ENCODE assay signal across 11 cellular contexts in the genomic region with DNA sequence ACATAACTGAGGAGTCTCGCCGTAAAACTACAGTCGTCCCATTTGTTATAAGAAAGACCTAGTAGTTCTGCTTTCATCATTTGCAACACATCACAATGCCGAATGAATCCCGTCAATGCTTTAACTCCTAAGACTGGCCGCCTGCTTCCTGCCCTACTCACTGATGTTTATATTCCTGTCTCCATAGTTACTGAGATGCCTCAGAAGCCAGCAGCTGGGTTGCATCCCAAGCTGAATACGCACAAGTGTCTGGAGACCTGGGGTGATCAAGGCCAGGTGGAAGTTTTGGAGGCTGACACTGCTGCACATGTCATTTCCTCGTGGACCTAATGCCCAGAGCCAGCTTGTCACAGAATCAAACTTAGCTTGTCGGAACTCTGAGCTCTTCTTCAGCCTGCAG.
DNase-seq lines count a peak whose midpoint lies in the region; ATAC-seq and TF ChIP-seq lines count a peak whose summit lies in the region.
"Had no signal": no experiment of that assay in that cellular context is flagged by ENCODE, and none has a peak within 500 bp of the region (broad histone marks: within the 10 kb centered on the region; RNA-seq: fewer than 3 reads in every experiment).

No MANE protein-coding gene starts in this region.

- no peak overlapping the region for H2BK5ac ChIP-seq in IMR-90 (ENCODE audit: low read depth, low read length, poor library complexity, severe bottlenecking)

- H3K9me1 ChIP-seq in IMR-90 (ENCODE audit: insufficient read depth, low read length) = peaks cover 9% of the 10 kb centered on the region; the same call in 1 of the 2 replicates

- no TSS peak for BruUV-seq in IMR-90 (replicated peaks; lab: Mats Ljungman, UMichigan)

- no peak for TF ChIP-seq EP300 in sigmoid colon (IDR thresholded peaks at IDR 0.05)

- H2AK5ac ChIP-seq in IMR-90 (ENCODE audit: low read depth, low read length) = 0 out of 2 replicates have a peak overlapping the region, but pooled peaks have one; percentile 10

- H3K4ac ChIP-seq in IMR-90 (ENCODE audit: low read depth, low read length) = no peak overlapping the region

- H3K4me1 ChIP-seq in IMR-90 (ENCODE audit: control insufficient read depth, insufficient read depth, low read length) = peaks cover 10% of the 10 kb centered on the region
- peaks cover 0 to 14% (median 6%) of the 10 kb centered on the region in 4 donors for H3K4me1 ChIP-seq in sigmoid colon

- H3K79me1 ChIP-seq in IMR-90 (ENCODE audit: low read depth in 1 of 2, low read length in 2 of 2) = no peaks in the 10 kb centered on the region

- no peak overlapping the region for H3K23ac ChIP-seq in IMR-90 (ENCODE audit: low read depth, low read length)

- H3K56ac ChIP-seq in IMR-90 (ENCODE audit: extremely low read depth, insufficient read depth, low read length) = no peak overlapping the region

- H3K36me3 ChIP-seq in IMR-90 (ENCODE audit: control insufficient read depth, insufficient read depth, low read length) = no peaks in the 10 kb centered on the region
- H3K36me3 ChIP-seq in sigmoid colon = no peaks in the 10 kb centered on the region
- H3K36me3 ChIP-seq: adrenal gland had no signal

- H4K5ac ChIP-seq in IMR-90 (ENCODE audit: low read depth, low read length) = no peak overlapping the region

- H3K9me3 ChIP-seq in IMR-90 (ENCODE audit: control insufficient read depth, insufficient read depth, low read length) (no peaks in the 10 kb centered on the region), sigmoid colon (no peaks in the 10 kb centered on the region)
- H3K9me3 ChIP-seq: adrenal gland had no signal

- H3K4me3 ChIP-seq in IMR-90 (ENCODE audit: insufficient read depth, low read depth, low read length) (no peak overlapping the region), cardiac fibroblast (replicated peaks in 1 of 2; ENCODE audit: low read depth in 2 of 2, low read length in 2 of 2) (no peak overlapping the region), sigmoid colon (no peak overlapping the region)
- H3K4me3 ChIP-seq: adrenal gland had no signal

- DNase-seq in IMR-90 (peak; percentile 98), cardiac fibroblast (ENCODE audit: low read depth in 2 of 2) (peak; percentile 93 to 94), hepatic stellate cell (ENCODE audit: low spot score) (peak; percentile 80), sigmoid colon (peak; percentile 89), NCI-H2029 (lab: John Stamatoyannopoulos, UW) (no peak), 8988T (no peak)
- DNase-seq: Karpas-422, NCI-H2171 treated with DMSO at 0.1 percent for 48 hours had no signal

- H3K18ac ChIP-seq in IMR-90 (ENCODE audit: low read depth, low read length) = no peak overlapping the region

- CTCF ChIA-PET in IMR-90 (lab: Yijun Ruan, JAX) = interaction anchor here (0.6 kb wide), 2 partner anchors 11 to 753 kb away, joined by 3 read pairs; no protein-coding TSS in a partner anchor

- in situ Hi-C loops in IMR-90 (cut with MboI; ENCODE audit: low sequenced_read_pairs) = no loop called here

- no peak overlapping the region for H2AK9ac ChIP-seq in IMR-90 (replicated peaks; ENCODE audit: low read depth, low read length, poor library complexity)

- intact Hi-C loops in IMR-90 (cut with micrococcal nuclease) = loop anchor here (5.0 to 10.0 kb wide), 2 partner anchors 108 to 164 kb away; no protein-coding TSS in a partner anchor
- intact Hi-C loops in sigmoid colon (cut with DNase I) = no loop called here

- no peak for TF ChIP-seq CTCF in IMR-90 (conservative IDR thresholded peaks at IDR 0.05; ENCODE audit: low read depth, low read length)
- no peak for TF ChIP-seq CTCF in cardiac fibroblast (IDR thresholded peaks at IDR 0.05; ENCODE audit: low read depth, low read length)
- no peak for TF ChIP-seq CTCF in sigmoid colon (IDR thresholded peaks at IDR 0.05)

- TF ChIP-seq POLR2A in IMR-90 (IDR thresholded peaks at IDR 0.05; ENCODE audit: low read depth, low read length) = no peak
- TF ChIP-seq POLR2A in sigmoid colon (IDR thresholded peaks at IDR 0.05) = no peak

- H3K9ac ChIP-seq in IMR-90 (ENCODE audit: low read depth, low read length) = no peak overlapping the region

- WGBS in IMR-90 (ENCODE audit: extremely low coverage in 2 of 2, insufficient read length in 1 of 2), 2 experiments = 27% methylated on average over 3 of the region's 9 CpGs; no CpG with 5 or more reads in 1 of the 2 experiments
- 73 to 81% methylated on average over 9 of the region's 9 CpGs for WGBS in sigmoid colon, 2 donors

- TF ChIP-seq RAD21 in IMR-90 (IDR thresholded peaks at IDR 0.05; ENCODE audit: low read length) = 0 out of 2 replicates have a peak, but pooled peaks have one; percentile 5

- H2BK15ac ChIP-seq in IMR-90 (ENCODE audit: low read depth, low read length) = no peak overlapping the region

- no peak overlapping the region for H4K8ac ChIP-seq in IMR-90 (ENCODE audit: low read depth in 2 of 2, low read length in 2 of 2)

- dilution Hi-C loops in IMR-90 (cut with HindIII; ENCODE audit: low sequenced_read_pairs, unreplicated experiment) = no loop called here

- no peak overlapping the region for H4K91ac ChIP-seq in IMR-90 (ENCODE audit: insufficient read depth, low read depth, low read length)

- no peak overlapping the region for H2AFZ ChIP-seq in IMR-90 (replicated peaks; ENCODE audit: low read length, poor library complexity)

- no peak overlapping the region for H3K14ac ChIP-seq in IMR-90 (replicated peaks; ENCODE audit: low read depth, low read length)

- H3K27me3 ChIP-seq in IMR-90 (ENCODE audit: control insufficient read depth, insufficient read depth, low read length) (no peaks in the 10 kb centered on the region), sigmoid colon (no peaks in the 10 kb centered on the region)
- H3K27me3 ChIP-seq: adrenal gland had no signal

- peaks cover 13% of the 10 kb centered on the region for H4K20me1 ChIP-seq in IMR-90 (ENCODE audit: insufficient read depth, low read length)

- ATAC-seq in IMR-90 (ENCODE audit: low read depth) (peak; percentile 55), HG02678 (IDR thresholded peaks at IDR 0.05; ENCODE audit: unreplicated experiment) (no peak), GM21737 (IDR thresholded peaks at IDR 0.05; ENCODE audit: unreplicated experiment) (no peak)

- POLR2A ChIA-PET in IMR-90 (lab: Charles Lee; ENCODE audit: unreplicated experiment) = interaction anchor here (0.8 kb wide), 1 partner anchor 99 kb away, joined by 3 read pairs; no protein-coding TSS in a partner anchor

- H2BK120ac ChIP-seq in IMR-90 (ENCODE audit: low read depth, low read length) = no peak overlapping the region

- 0 out of 2 replicates have a peak overlapping the region, but pooled peaks have one; percentile 6 for H3K4me2 ChIP-seq in IMR-90 (ENCODE audit: low read depth, low read length)

- H2BK20ac ChIP-seq in IMR-90 (ENCODE audit: low read depth, low read length) = no peak overlapping the region

- H3K27ac ChIP-seq in IMR-90 (ENCODE audit: insufficient read depth, low read length) (no peak overlapping the region), sigmoid colon (peak overlapping the region in 2 of 4 donors; percentile 28 to 43)
- H3K27ac ChIP-seq: adrenal gland had no signal

TF ChIP-seq in IMR-90, 13 proteins besides CTCF, POLR2A, EP300 and RAD21:
- peak; percentile 99 for TF ChIP-seq MXI1 (IDR thresholded peaks at IDR 0.05; ENCODE audit: borderline replicate concordance, low read depth, low read length)
- TF ChIP-seq CEBPB (IDR thresholded peaks at IDR 0.05; ENCODE audit: low read depth, low read length) = peak; percentile 76
- TF ChIP-seq MAZ (IDR thresholded peaks at IDR 0.05; ENCODE audit: borderline replicate concordance, low read depth, low read length) = no peak
- no peak for TF ChIP-seq MAFK (IDR thresholded peaks at IDR 0.05; ENCODE audit: low read depth, low read length)
- no peak; the same call in 1 of the 2 replicates for TF ChIP-seq BHLHE40 (IDR thresholded peaks at IDR 0.05; ENCODE audit: low read depth, low read length)
- peak; percentile 62 for TF ChIP-seq RCOR1 (IDR thresholded peaks at IDR 0.05; ENCODE audit: insufficient replicate concordance, low read length)
- no peak for TF ChIP-seq CHD1 (IDR thresholded peaks at IDR 0.05; ENCODE audit: low read depth, low read length)
- TF ChIP-seq FOS (IDR thresholded peaks at IDR 0.05; ENCODE audit: low read depth, low read length) = peak; percentile 41; the same call in 1 of the 2 replicates

Comparison
In these comparisons a context has a peak if more than half of its experiments do, and no peak if none do; other contexts are left out.
1. DNase-seq: peak in IMR-90 (single experiment), cardiac fibroblast (2 of 2), hepatic stellate cell (single experiment) and sigmoid colon (single experiment); none in NCI-H2029 (single experiment) and 8988T (single experiment).